8 cellular contexts compared by ENCODE assay signal in genomic region chr18:46916551-46917107, GRCh38. TPM values are rescaled to one million over a fixed set of nuclear protein-coding genes. Genes with fewer than 3 reads are reported as not detected.
DNase-seq lines count a peak whose midpoint lies in the region; ATAC-seq and TF ChIP-seq lines count a peak whose summit lies in the region.

No MANE protein-coding gene starts in this region.

- peak overlapping the region; percentile 58 for H3K27ac Mint-ChIP-seq in stimulated activated memory B cell treated with anti-CD40 and anti-IgM and Interleukin-4, amounts not matched to agents 10 μg/mL and 1 μg/mL and 100 μg/mL, for 72 hours

- intact Hi-C loops in A673 (cut with micrococcal nuclease; ENCODE audit: unreplicated experiment) (no loop called here), mammary epithelial cell (cut with micrococcal nuclease) (no loop called here)

- no peaks in the 10 kb centered on the region for H3K36me3 Mint-ChIP-seq in stimulated activated memory B cell treated with anti-CD40 and anti-IgM and Interleukin-4, amounts not matched to agents 10 μg/mL and 1 μg/mL and 100 μg/mL, for 72 hours

- in situ Hi-C loops in mammary epithelial cell (cut with MboI; ENCODE audit: low sequenced_read_pairs in 2 of 2) = no loop called here

- peak overlapping the region; percentile 92 for H3K4me2 ChIP-seq in mammary epithelial cell (ENCODE audit: insufficient read depth, low read depth, low read length)

- dilution Hi-C loops in mammary epithelial cell (cut with HindIII; ENCODE audit: low sequenced_read_pairs) = no loop called here

- H3K27ac ChIP-seq in A673 (ENCODE audit: low read depth, low read length, poor library complexity, severe bottlenecking) (peak overlapping the region; percentile 88), RWPE2 (ENCODE audit: poor library complexity, severe bottlenecking) (peak overlapping the region; percentile 61), mammary epithelial cell (ENCODE audit: insufficient read depth, low read depth, low read length) (peak overlapping the region; percentile 63)

- POLR2A ChIA-PET in A673 (lab: Charles Lee; ENCODE audit: low non-redundant PET) = no interaction called here

- no peaks in the 10 kb centered on the region for H4K20me1 ChIP-seq in mammary epithelial cell (ENCODE audit: insufficient read depth, low read length)

- BruUV-seq in A673 (replicated peaks; lab: Mats Ljungman, UMichigan) (no TSS peak), mammary epithelial cell (replicated peaks; lab: Mats Ljungman, UMichigan) (no TSS peak)

- peak overlapping the region; percentile 97 for H2AFZ ChIP-seq in mammary epithelial cell (ENCODE audit: low read depth, low read length)

- H3K4me3 ChIP-seq in A673 (ENCODE audit: low read depth, low read length, poor library complexity, severe bottlenecking) (peak overlapping the region; percentile 70), GM06990 (replicated peaks; ENCODE audit: low read depth, low read length) (peak overlapping the region; percentile 85), RWPE2 (ENCODE audit: severe bottlenecking) (peak overlapping the region; percentile 82), mammary epithelial cell (replicated peaks in 1 of 3; ENCODE audit: insufficient read depth in 1 of 3, low read depth in 2 of 3, low read length in 3 of 3) (peak overlapping the region; percentile 72 to 76 (median 73))

- CTCF ChIA-PET in A673 (lab: Charles Lee) = no interaction called here
- CTCF ChIA-PET in mammary epithelial cell (lab: Charles Lee; ENCODE audit: low non-redundant PET) = no interaction called here

- no peak for TF ChIP-seq CTCF in A673 (conservative IDR thresholded peaks at IDR 0.05; ENCODE audit: low read depth, low read length)
- TF ChIP-seq CTCF in GM06990 (IDR thresholded peaks at IDR 0.05; ENCODE audit: insufficient read depth, low read length, poor library complexity, severe bottlenecking) = no peak
- TF ChIP-seq CTCF in RWPE2 (IDR thresholded peaks at IDR 0.05; ENCODE audit: poor library complexity, severe bottlenecking) = no peak
- no peak for TF ChIP-seq CTCF in mammary epithelial cell (conservative IDR thresholded peaks at IDR 0.05 in 1 of 2, IDR thresholded peaks at IDR 0.05 in 1 of 2; ENCODE audit: extremely low read depth in 1 of 2, insufficient read depth in 1 of 2, low read depth in 1 of 2, low read length in 2 of 2)

- no peaks in the 10 kb centered on the region for H3K27me3 ChIP-seq in A673 (replicated peaks; ENCODE audit: insufficient read depth, low read depth, low read length, poor library complexity)
- no peaks in the 10 kb centered on the region for H3K27me3 ChIP-seq in GM06990 (replicated peaks; ENCODE audit: control insufficient read depth, insufficient read depth, low read length)
- no peaks in the 10 kb centered on the region for H3K27me3 ChIP-seq in RWPE2 (ENCODE audit: insufficient read depth, poor library complexity, severe bottlenecking)
- H3K27me3 ChIP-seq in mammary epithelial cell (ENCODE audit: insufficient read depth, low read length) = no peaks in the 10 kb centered on the region

- WGBS in mammary epithelial cell (ENCODE audit: low coverage, missing lambda C conversion rate) = 0% methylated on average over 10 of the region's 21 CpGs

- peaks cover 52% of the 10 kb centered on the region for H3K79me2 ChIP-seq in mammary epithelial cell (ENCODE audit: insufficient read depth, low read length)

- H3K36me3 ChIP-seq in A673 (ENCODE audit: insufficient read depth, low read length, poor library complexity, severe bottlenecking) = no peaks in the 10 kb centered on the region
- H3K36me3 ChIP-seq in GM06990 (ENCODE audit: control insufficient read depth, insufficient read depth, low read length) = no peaks in the 10 kb centered on the region
- 0 out of 2 replicates have a peak, but pooled peaks cover 4% of the 10 kb centered on the region for H3K36me3 ChIP-seq in RWPE2 (ENCODE audit: low read depth)
- H3K36me3 ChIP-seq in mammary epithelial cell (ENCODE audit: insufficient read depth, low read length) = no peaks in the 10 kb centered on the region

- H3K4me3 Mint-ChIP-seq in stimulated activated memory B cell treated with anti-CD40 and anti-IgM and Interleukin-4, amounts not matched to agents 10 μg/mL and 1 μg/mL and 100 μg/mL, for 72 hours = peak overlapping the region; percentile 88

- no peaks in the 10 kb centered on the region for H3K9me3 ChIP-seq in A673 (ENCODE audit: low read depth, low read length, poor library complexity, severe bottlenecking)
- no peaks in the 10 kb centered on the region for H3K9me3 ChIP-seq in RWPE2 (ENCODE audit: severe bottlenecking)
- no peaks in the 10 kb centered on the region for H3K9me3 ChIP-seq in mammary epithelial cell (replicated peaks; ENCODE audit: insufficient read depth, low read length)

- peaks cover 50% of the 10 kb centered on the region for H3K4me1 Mint-ChIP-seq in stimulated activated memory B cell treated with anti-CD40 and anti-IgM and Interleukin-4, amounts not matched to agents 10 μg/mL and 1 μg/mL and 100 μg/mL, for 72 hours

- ATAC-seq in HG03108 (IDR thresholded peaks at IDR 0.05; ENCODE audit: unreplicated experiment) (peak; percentile 19), RWPE2 (ENCODE audit: low read depth) (peak; percentile 48), HG03457 (IDR thresholded peaks at IDR 0.05; ENCODE audit: unreplicated experiment) (no peak)
- ATAC-seq in stimulated activated memory B cell treated with anti-CD40 and anti-IgM and Interleukin-4, amounts not matched to agents 10 μg/mL and 1 μg/mL and 100 μg/mL, for 72 hours = peak; percentile 62

- no peaks in the 10 kb centered on the region for H3K9me3 Mint-ChIP-seq in stimulated activated memory B cell treated with anti-CD40 and anti-IgM and Interleukin-4, amounts not matched to agents 10 μg/mL and 1 μg/mL and 100 μg/mL, for 72 hours

- peaks cover 23% of the 10 kb centered on the region for H3K4me1 ChIP-seq in A673 (ENCODE audit: insufficient read depth, low read length, poor library complexity, severe bottlenecking)
- peaks cover 16% of the 10 kb centered on the region for H3K4me1 ChIP-seq in RWPE2 (ENCODE audit: insufficient read depth, poor library complexity, severe bottlenecking)
- peaks cover 5% of the 10 kb centered on the region for H3K4me1 ChIP-seq in mammary epithelial cell (ENCODE audit: insufficient read depth, low read length)

- no peaks in the 10 kb centered on the region for H3K27me3 Mint-ChIP-seq in stimulated activated memory B cell treated with anti-CD40 and anti-IgM and Interleukin-4, amounts not matched to agents 10 μg/mL and 1 μg/mL and 100 μg/mL, for 72 hours

- peak; percentile 36 for DNase-seq in A673 (ENCODE audit: low spot score)
- DNase-seq in GM06990 (ENCODE audit: extremely low read depth, insufficient read length) = no peak
- DNase-seq in RWPE2 (ENCODE audit: low spot score) = no peak
- peak; percentile 35 for DNase-seq in mammary epithelial cell
- DNase-seq in kidney tubule cell (ENCODE audit: low spot score) = peak; percentile 41

- H3K9ac ChIP-seq in mammary epithelial cell (ENCODE audit: insufficient read depth, low read length) = peak overlapping the region; percentile 80

RNA-seq across cellular contexts. Expression of gene PIAS2, which starts 0.7 kb away (rescaled TPM):
- 72.8 and 78.7 TPM in 2 replicates for total RNA-seq in A673 (2021)
- 10 to 100 TPM; 30.1 to 34.5 TPM for total RNA-seq in mammary epithelial cell
- polyA plus RNA-seq in mammary epithelial cell = 17.3 TPM
- 31.4 TPM for polyA minus RNA-seq in mammary epithelial cell

RNA-seq across cellular contexts. Expression of gene KATNAL2, which starts 0.8 kb away (rescaled TPM):
- total RNA-seq in A673 (2021) (10.6 and 15.4 TPM in 2 replicates), mammary epithelial cell (1 to 10 TPM in 1 of 2 donors, under 1 TPM in 1; 0.33 to 1.4 TPM)
- polyA plus RNA-seq in mammary epithelial cell = 0.92 TPM
- polyA minus RNA-seq in mammary epithelial cell = not detected

Comparison
In these comparisons a context has a peak if more than half of its experiments do, and no peak if none do; other contexts are left out.
1. DNase-seq: peak in A673 (single experiment), mammary epithelial cell (single experiment) and kidney tubule cell (single experiment); none in GM06990 (single experiment) and RWPE2 (single experiment).
2. Peak in every context shown above with its lines, with median percentiles within 50 percentile points of each other: H3K27ac ChIP-seq and H3K4me3 ChIP-seq.